ENCODE assay signal across 1 cellular context in genomic region chr14:21537088-21537424, GRCh38.
TF ChIP-seq lines count a peak whose summit lies in the region.

No MANE protein-coding gene starts in this region.

TF ChIP-seq in SK-N-SH, 30 proteins besides CTCF, POLR2A, EP300 and RAD21:
- TF ChIP-seq USF1 (IDR thresholded peaks at IDR 0.05; ENCODE audit: borderline replicate concordance, low read depth) (no peak), USF2 (IDR thresholded peaks at IDR 0.05; ENCODE audit: borderline replicate concordance, low read depth, low read length) (no peak)
